Comparison of ENCODE assay signal across 26 cellular contexts in the genomic region with DNA sequence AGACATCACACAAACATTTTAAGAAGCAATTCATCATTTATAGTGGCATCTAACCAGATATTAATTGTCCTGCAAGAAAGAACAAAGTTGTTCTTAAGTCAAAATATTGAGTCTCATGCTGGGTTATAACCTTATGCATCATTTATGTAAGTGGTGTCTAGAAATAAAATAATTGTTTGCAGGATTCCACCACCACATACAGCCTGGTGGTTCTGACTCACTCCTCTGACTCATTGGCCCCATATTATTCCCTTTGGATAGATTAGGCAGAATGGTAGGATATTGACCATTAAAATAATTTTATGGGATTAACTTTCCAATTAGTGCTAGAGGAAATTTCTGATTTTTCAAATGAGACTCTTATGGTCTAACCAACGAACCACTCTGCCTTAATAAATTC.
A peak's percentile ranks its signal among the peaks of the same experiment; 100 is the strongest.
DNase-seq lines count a peak whose midpoint lies in the region; ATAC-seq and TF ChIP-seq lines count a peak whose summit lies in the region.
"Had no signal": no experiment of that assay in that cellular context is flagged by ENCODE, and none has a peak within 500 bp of the region (broad histone marks: within the 10 kb centered on the region; RNA-seq: fewer than 3 reads in every experiment).

No MANE protein-coding gene starts in this region.

- H3K27me3 Mint-ChIP-seq in naive thymus-derived CD4-positive, alpha-beta T cell = no peaks in the 10 kb centered on the region

- H3K27ac ChIP-seq in RWPE2 (ENCODE audit: poor library complexity, severe bottlenecking) (no peak overlapping the region), fibroblast of lung (ENCODE audit: insufficient read depth, low read length) (no peak overlapping the region)
- H3K27ac ChIP-seq in naive thymus-derived CD4-positive, alpha-beta T cell (ENCODE audit: low read depth, low read length) = no peak overlapping the region
- H3K27ac ChIP-seq: adrenal gland, dorsolateral prefrontal cortex, tibial artery had no signal

- H3K4me2 ChIP-seq in fibroblast of lung (ENCODE audit: extremely low read depth, insufficient read depth, low read length) = no peak overlapping the region

- no peak overlapping the region for H3K4me3 Mint-ChIP-seq in naive thymus-derived CD4-positive, alpha-beta T cell

- CTCF ChIA-PET in naive thymus-derived CD4-positive, alpha-beta T cell (lab: Charles Lee) = no interaction called here

- H3K79me2 ChIP-seq in fibroblast of lung (ENCODE audit: control insufficient read depth, insufficient read depth, low read length) = no peaks in the 10 kb centered on the region

- no peak overlapping the region for H3K27ac Mint-ChIP-seq in naive thymus-derived CD4-positive, alpha-beta T cell

- H4K20me1 ChIP-seq in fibroblast of lung (ENCODE audit: control insufficient read depth, extremely low read depth, insufficient read depth, low read length) = no peaks in the 10 kb centered on the region

- no peak overlapping the region for H3K9ac ChIP-seq in fibroblast of lung (ENCODE audit: insufficient read depth, low read length)

- peaks cover 0 to 14% (median 3%) of the 10 kb centered on the region in 11 donors for H3K9me3 Mint-ChIP-seq in naive thymus-derived CD4-positive, alpha-beta T cell

- H3K4me1 ChIP-seq in RWPE2 (ENCODE audit: insufficient read depth, poor library complexity, severe bottlenecking) (no peaks in the 10 kb centered on the region), fibroblast of lung (ENCODE audit: control insufficient read depth, extremely low read depth, insufficient read depth, low read length) (peaks cover 5% of the 10 kb centered on the region)
- H3K4me1 ChIP-seq in naive thymus-derived CD4-positive, alpha-beta T cell (ENCODE audit: control insufficient read depth in 2 of 2, insufficient read depth in 2 of 2, low read length in 2 of 2) = no peaks in the 10 kb centered on the region
- H3K4me1 ChIP-seq: adrenal gland, tibial artery had no signal

- intact Hi-C loops in head of caudate nucleus (cut with DNase I) = no loop called here
- intact Hi-C loops in naive thymus-derived CD4-positive, alpha-beta T cell (cut with micrococcal nuclease) = no loop called here

- H3K9me3 ChIP-seq in RWPE2 (ENCODE audit: severe bottlenecking) (no peaks in the 10 kb centered on the region), fibroblast of lung (ENCODE audit: control insufficient read depth, insufficient read depth, low read depth, low read length) (no peaks in the 10 kb centered on the region)
- H3K9me3 ChIP-seq in naive thymus-derived CD4-positive, alpha-beta T cell (ENCODE audit: control insufficient read depth in 2 of 3, low read length in 3 of 3) = no peaks in the 10 kb centered on the region
- H3K9me3 ChIP-seq: adrenal gland had no signal

- TF ChIP-seq CTCF in HFF-Myc (IDR thresholded peaks at IDR 0.05; ENCODE audit: low read depth, low read length, missing control alignments) (no peak), RWPE2 (IDR thresholded peaks at IDR 0.05; ENCODE audit: poor library complexity, severe bottlenecking) (no peak), fibroblast of lung (conservative IDR thresholded peaks at IDR 0.05 in 1 of 2, IDR thresholded peaks at IDR 0.05 in 1 of 2; ENCODE audit: low read depth in 1 of 2, low read length in 2 of 2) (no peak), retinal pigment epithelial cell (conservative IDR thresholded peaks at IDR 0.05; ENCODE audit: low read depth, low read length) (no peak)

- H3K36me3 ChIP-seq in RWPE2 (ENCODE audit: low read depth) (no peaks in the 10 kb centered on the region), fibroblast of lung (ENCODE audit: control insufficient read depth, insufficient read depth, low read length) (no peaks in the 10 kb centered on the region)
- H3K36me3 ChIP-seq in naive thymus-derived CD4-positive, alpha-beta T cell (ENCODE audit: control insufficient read depth in 2 of 3, insufficient read depth in 3 of 3, low read length in 3 of 3) = no peaks in the 10 kb centered on the region
- H3K36me3 ChIP-seq: adrenal gland, tibial artery had no signal

- H3K27me3 ChIP-seq in RWPE2 (ENCODE audit: insufficient read depth, poor library complexity, severe bottlenecking) (no peaks in the 10 kb centered on the region), fibroblast of lung (ENCODE audit: control insufficient read depth, insufficient read depth, low read length) (no peaks in the 10 kb centered on the region)
- no peaks in the 10 kb centered on the region for H3K27me3 ChIP-seq in naive thymus-derived CD4-positive, alpha-beta T cell (ENCODE audit: control insufficient read depth in 2 of 2, insufficient read depth in 2 of 2, low read length in 2 of 2)
- H3K27me3 ChIP-seq: adrenal gland, dorsolateral prefrontal cortex, tibial artery had no signal

- peaks cover 0 to 3% (median 0%) of the 10 kb centered on the region in 5 donors for H3K36me3 Mint-ChIP-seq in naive thymus-derived CD4-positive, alpha-beta T cell

- no peak overlapping the region for H2AFZ ChIP-seq in fibroblast of lung (ENCODE audit: low read length)

- H3K4me3 ChIP-seq in HFF-Myc (replicated peaks; ENCODE audit: low read depth, low read length) (no peak overlapping the region), RWPE2 (ENCODE audit: severe bottlenecking) (no peak overlapping the region), fibroblast of lung (replicated peaks in 1 of 4; ENCODE audit: control extremely low read depth in 1 of 4, insufficient read depth in 1 of 4, low read depth in 3 of 4, low read length in 4 of 4) (no peak overlapping the region), retinal pigment epithelial cell (ENCODE audit: low read length) (no peak overlapping the region)
- H3K4me3 ChIP-seq in naive thymus-derived CD4-positive, alpha-beta T cell (ENCODE audit: low read length) = no peak overlapping the region
- H3K4me3 ChIP-seq: adrenal gland, dorsolateral prefrontal cortex, K562, lung, tibial artery had no signal

- DNase-seq in HFF-Myc (ENCODE audit: extremely low read depth, low read depth) (peak; percentile 0), RWPE2 (ENCODE audit: low spot score) (no peak), fibroblast of lung (ENCODE audit: low read depth in 2 of 2) (peak; percentile 53 to 79), retinal pigment epithelial cell (ENCODE audit: low read depth) (peak; percentile 63), DMS53 treated with DMSO at 0.1 percent for 48 hours (lab: John Stamatoyannopoulos, UW; ENCODE audit: unreplicated experiment) (no peak), dedifferentiated amniotic fluid mesenchymal stem cell (ENCODE audit: extremely low spot score) (no peak), head of caudate nucleus (no peak)
- no peak for DNase-seq in naive thymus-derived CD4-positive, alpha-beta T cell
- DNase-seq: activated CD4-positive, alpha-beta T cell treated with anti-CD3 and anti-CD28 coated beads, Interleukin-2, amount 50 U/mL, for 48 hours; activated CD4-positive, CD25-positive, alpha-beta regulatory T cell; activated gamma-delta T cell treated with Interleukin-2 at 50 U/mL for 16 hours; adrenal gland; AML-193; central memory CD4-positive, alpha-beta T cell; dorsolateral prefrontal cortex; kidney glomerular epithelial cell; NCI-H187; NCI-H748 treated with DMSO at 0.1 percent for 48 hours; nucleus accumbens; stimulated activated CD4-positive, alpha-beta T cell treated with anti-CD3 and anti-CD28 coated beads, Interleukin-2, amount 100 ng/mL, for 48 hours; stimulated activated naive CD4-positive, alpha-beta T cell treated with Interleukin-2 at 50 U/mL for 16 hours; SW 1271; tibial artery had no signal

- ATAC-seq in RWPE2 (ENCODE audit: low read depth) = peak; percentile 73
- ATAC-seq in naive thymus-derived CD4-positive, alpha-beta T cell = no peak
- ATAC-seq: K562, Right ventricle myocardium inferior had no signal

- POLR2A ChIA-PET in naive thymus-derived CD4-positive, alpha-beta T cell (lab: Charles Lee) = no interaction called here

- H3K4me1 Mint-ChIP-seq in naive thymus-derived CD4-positive, alpha-beta T cell = no peaks in the 10 kb centered on the region

Comparison
In these comparisons a context has a peak if more than half of its experiments do, and no peak if none do; other contexts are left out.
1. DNase-seq: peak in HFF-Myc (single experiment), fibroblast of lung (2 of 2) and retinal pigment epithelial cell (single experiment); none in RWPE2 (single experiment), DMS53 treated with DMSO at 0.1 percent for 48 hours (single experiment), dedifferentiated amniotic fluid mesenchymal stem cell (single experiment), head of caudate nucleus (0 of 42) and naive thymus-derived CD4-positive, alpha-beta T cell (0 of 9).